2 cellular contexts compared by ENCODE assay signal in genomic region chr12:108316153-108316892, GRCh38.
TF ChIP-seq lines count a peak whose summit lies in the region.

No MANE protein-coding gene starts in this region.

TF ChIP-seq in GM12878, 131 proteins besides CTCF, POLR2A, EP300 and RAD21:
- TF ChIP-seq POU2F2 (IDR thresholded peaks at IDR 0.05; ENCODE audit: borderline replicate concordance, low read depth, low read length) (peak; percentile 53; the same call in 1 of the 3 replicates), STAT3 (IDR thresholded peaks at IDR 0.05; ENCODE audit: low read depth, low read length) (no peak), JUNB (IDR thresholded peaks at IDR 0.05) (no peak), RFX5 (IDR thresholded peaks at IDR 0.05; ENCODE audit: low read depth, low read length) (no peak)

TF ChIP-seq in SK-N-SH treated with all-trans-retinoic acid at 6 μM for 48 hours, 23 proteins besides CTCF, POLR2A, EP300 and RAD21:
- TF ChIP-seq ARNTL (CRISPR knock-in tag; IDR thresholded peaks at IDR 0.05; ENCODE audit: borderline replicate concordance, low read depth) (no peak), ZFP30 (CRISPR knock-in tag; IDR thresholded peaks at IDR 0.05) (no peak), TCF4 (CRISPR knock-in tag; IDR thresholded peaks at IDR 0.05; ENCODE audit: borderline replicate concordance) (no peak)
- TF ChIP-seq, protein P1, sequence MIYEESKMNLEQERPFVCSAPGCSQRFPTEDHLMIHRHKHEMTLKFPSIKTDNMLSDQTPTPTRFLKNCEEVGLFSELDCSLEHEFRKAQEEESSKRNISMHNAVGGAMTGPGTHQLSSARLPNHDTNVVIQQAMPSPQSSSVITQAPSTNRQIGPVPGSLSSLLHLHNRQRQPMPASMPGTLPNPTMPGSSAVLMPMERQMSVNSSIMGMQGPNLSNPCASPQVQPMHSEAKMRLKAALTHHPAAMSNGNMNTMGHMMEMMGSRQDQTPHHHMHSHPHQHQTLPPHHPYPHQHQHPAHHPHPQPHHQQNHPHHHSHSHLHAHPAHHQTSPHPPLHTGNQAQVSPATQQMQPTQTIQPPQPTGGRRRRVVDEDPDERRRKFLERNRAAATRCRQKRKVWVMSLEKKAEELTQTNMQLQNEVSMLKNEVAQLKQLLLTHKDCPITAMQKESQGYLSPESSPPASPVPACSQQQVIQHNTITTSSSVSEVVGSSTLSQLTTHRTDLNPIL (CRISPR knock-in tag; IDR thresholded peaks at IDR 0.05; ENCODE audit: low read depth), result no peak
- TF ChIP-seq, protein P2, sequence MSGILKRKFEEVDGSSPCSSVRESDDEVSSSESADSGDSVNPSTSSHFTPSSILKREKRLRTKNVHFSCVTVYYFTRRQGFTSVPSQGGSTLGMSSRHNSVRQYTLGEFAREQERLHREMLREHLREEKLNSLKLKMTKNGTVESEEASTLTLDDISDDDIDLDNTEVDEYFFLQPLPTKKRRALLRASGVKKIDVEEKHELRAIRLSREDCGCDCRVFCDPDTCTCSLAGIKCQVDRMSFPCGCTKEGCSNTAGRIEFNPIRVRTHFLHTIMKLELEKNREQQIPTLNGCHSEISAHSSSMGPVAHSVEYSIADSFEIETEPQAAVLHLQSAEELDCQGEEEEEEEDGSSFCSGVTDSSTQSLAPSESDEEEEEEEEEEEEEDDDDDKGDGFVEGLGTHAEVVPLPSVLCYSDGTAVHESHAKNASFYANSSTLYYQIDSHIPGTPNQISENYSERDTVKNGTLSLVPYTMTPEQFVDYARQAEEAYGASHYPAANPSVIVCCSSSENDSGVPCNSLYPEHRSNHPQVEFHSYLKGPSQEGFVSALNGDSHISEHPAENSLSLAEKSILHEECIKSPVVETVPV (CRISPR knock-in tag; IDR thresholded peaks at IDR 0.05), result no peak
TF ChIP-seq in SK-N-SH treated with all-trans-retinoic acid at 6 μM for 48 hours: peak in this region for 0.
